1 cellular context compared by ENCODE assay signal in genomic region chr22:26547837-26548236, GRCh38.
TF ChIP-seq lines count a peak whose summit lies in the region.

No MANE protein-coding gene starts in this region.

TF ChIP-seq in GM23338, 12 proteins besides CTCF, POLR2A, EP300 and RAD21 (continued from another document):
- no peak for TF ChIP-seq REST (IDR thresholded peaks at IDR 0.05; ENCODE audit: unreplicated experiment)
- TF ChIP-seq ZNF462 (CRISPR knock-in tag; IDR thresholded peaks at IDR 0.05): no peak
- no peak for TF ChIP-seq ZNF114 (CRISPR knock-in tag; IDR thresholded peaks at IDR 0.05)
- TF ChIP-seq EZH2 (IDR thresholded peaks at IDR 0.05; ENCODE audit: low read depth, unreplicated experiment): no peak
- TF ChIP-seq CREB1 (CRISPR knock-in tag; IDR thresholded peaks at IDR 0.05; ENCODE audit: low read depth): no peak
- no peak for TF ChIP-seq STAT1 (IDR thresholded peaks at IDR 0.05; ENCODE audit: unreplicated experiment)
- TF ChIP-seq JUNB (IDR thresholded peaks at IDR 0.05; ENCODE audit: unreplicated experiment): no peak
TF ChIP-seq in GM23338: peak in this region for 0.
